In the genomic region with DNA sequence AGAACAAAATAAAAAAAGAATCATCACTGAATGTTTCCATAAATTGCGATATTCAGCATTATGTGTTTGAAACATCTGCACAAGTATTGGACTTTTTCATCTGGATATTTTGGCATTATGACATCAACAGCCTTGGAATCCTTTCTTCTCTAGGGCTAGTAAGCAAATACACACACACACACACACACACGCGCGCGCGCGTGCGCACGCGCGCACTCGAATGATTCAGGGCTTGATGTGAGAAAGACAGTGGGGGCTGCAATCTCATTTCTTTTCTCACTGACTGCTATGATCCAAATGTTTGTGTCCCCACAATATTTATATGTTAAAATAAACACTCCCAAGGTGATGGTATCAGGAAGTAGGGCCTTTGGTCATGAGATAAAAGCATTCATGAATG, we compare ENCODE assay signal across 20 cellular contexts.
DNase-seq lines count a peak whose midpoint lies in the region; TF ChIP-seq lines count a peak whose summit lies in the region.
"Had no signal": no experiment of that assay in that cellular context is flagged by ENCODE, and none has a peak within 500 bp of the region (broad histone marks: within the 10 kb centered on the region; RNA-seq: fewer than 3 reads in every experiment).

No MANE protein-coding gene starts in this region.

- H3K36me3 ChIP-seq in suprapubic skin (no peaks in the 10 kb centered on the region), stomach (no peaks in the 10 kb centered on the region)
- H3K36me3 ChIP-seq: lower lobe of right lung, transverse colon had no signal

- H3K27ac ChIP-seq in suprapubic skin (peak overlapping the region; percentile 55), stomach (no peak overlapping the region)
- H3K27ac ChIP-seq: 22Rv1, lower lobe of right lung had no signal

- H3K9me3 ChIP-seq in suprapubic skin = no peaks in the 10 kb centered on the region
- H3K9me3 ChIP-seq in stomach = peaks cover 0 to 4% (median 0%) of the 10 kb centered on the region in 4 donors
- H3K9me3 ChIP-seq: lower lobe of right lung had no signal

- 78% methylated on average over 12 of the region's 12 CpGs for WGBS in suprapubic skin
- 60 to 87% (median 79%) methylated on average over 10 to 12 of the region's 12 CpGs for WGBS in stomach, 5 donors

- H3K27me3 ChIP-seq in suprapubic skin (no peaks in the 10 kb centered on the region), stomach (no peaks in the 10 kb centered on the region)
- H3K27me3 ChIP-seq: transverse colon had no signal

- no peak for TF ChIP-seq CTCF in cardiac fibroblast (IDR thresholded peaks at IDR 0.05; ENCODE audit: low read depth, low read length)
- TF ChIP-seq CTCF in suprapubic skin (IDR thresholded peaks at IDR 0.05) = no peak
- TF ChIP-seq CTCF in stomach (IDR thresholded peaks at IDR 0.05) = no peak

- intact Hi-C loops in stomach (cut with DNase I; ENCODE audit: low total_unique reads) = loop anchor here (2.0 kb wide), 1 partner anchor 19 kb away; no protein-coding TSS in a partner anchor

- TF ChIP-seq EP300 in suprapubic skin (IDR thresholded peaks at IDR 0.05) = no peak
- no peak for TF ChIP-seq EP300 in stomach (IDR thresholded peaks at IDR 0.05)

- peak; percentile 21 for DNase-seq in DMS53 (lab: John Stamatoyannopoulos, UW)
- DNase-seq in DMS53 treated with DMSO at 0.1 percent for 48 hours (lab: John Stamatoyannopoulos, UW; ENCODE audit: unreplicated experiment) = no peak
- DNase-seq in cardiac fibroblast (ENCODE audit: low read depth in 2 of 2) = peak; percentile 52 to 55
- peak; percentile 45 for DNase-seq in kidney glomerular epithelial cell (lab: John Stamatoyannopoulos, UW)
- no peak for DNase-seq in suprapubic skin (ENCODE audit: low spot score in 2 of 2)
- no peak for DNase-seq in NCI-H446 treated with DMSO at 0.1 percent for 48 hours (lab: John Stamatoyannopoulos, UW)
- DNase-seq in stomach = no peak
- DNase-seq in UCSD-AML1 (lab: John Stamatoyannopoulos, UW; ENCODE audit: unreplicated experiment) = no peak
- DNase-seq: activated CD4-positive, alpha-beta T cell treated with anti-CD3 and anti-CD28 coated beads for 1 hour; activated CD8-positive, alpha-beta memory T cell treated with anti-CD3 and anti-CD28 coated beads, Interleukin-2, amount 10 ng/mL, durations not matched to agents 7 days and 5 days; CD4-positive, alpha-beta T cell; DND-41; effector memory CD8-positive, alpha-beta T cell; lower lobe of right lung; naive B cell; NCI-H1694 treated with DMSO at 0.1 percent for 48 hours; posterior cingulate gyrus; SIG-M5; transverse colon had no signal

- H3K4me1 ChIP-seq in suprapubic skin = no peaks in the 10 kb centered on the region
- peaks cover 0 to under 1% (median 0%) of the 10 kb centered on the region in 4 donors for H3K4me1 ChIP-seq in stomach
- H3K4me1 ChIP-seq: transverse colon had no signal

- TF ChIP-seq POLR2A in suprapubic skin (IDR thresholded peaks at IDR 0.05) = no peak
- TF ChIP-seq POLR2A in stomach (IDR thresholded peaks at IDR 0.05) = no peak

- H3K4me3 ChIP-seq in cardiac fibroblast (replicated peaks in 1 of 2; ENCODE audit: low read depth in 2 of 2, low read length in 2 of 2) (no peak overlapping the region), suprapubic skin (no peak overlapping the region), stomach (no peak overlapping the region)
- H3K4me3 ChIP-seq: lower lobe of right lung, transverse colon had no signal

Comparison
In these comparisons a context has a peak if more than half of its experiments do, and no peak if none do; other contexts are left out.
1. DNase-seq: peak in DMS53 (single experiment), cardiac fibroblast (2 of 2) and kidney glomerular epithelial cell (single experiment); none in DMS53 treated with DMSO at 0.1 percent for 48 hours (single experiment), suprapubic skin (0 of 2), NCI-H446 treated with DMSO at 0.1 percent for 48 hours (single experiment), stomach (single experiment) and UCSD-AML1 (single experiment).